ENCODE assay signal across 20 cellular contexts in the genomic region with DNA sequence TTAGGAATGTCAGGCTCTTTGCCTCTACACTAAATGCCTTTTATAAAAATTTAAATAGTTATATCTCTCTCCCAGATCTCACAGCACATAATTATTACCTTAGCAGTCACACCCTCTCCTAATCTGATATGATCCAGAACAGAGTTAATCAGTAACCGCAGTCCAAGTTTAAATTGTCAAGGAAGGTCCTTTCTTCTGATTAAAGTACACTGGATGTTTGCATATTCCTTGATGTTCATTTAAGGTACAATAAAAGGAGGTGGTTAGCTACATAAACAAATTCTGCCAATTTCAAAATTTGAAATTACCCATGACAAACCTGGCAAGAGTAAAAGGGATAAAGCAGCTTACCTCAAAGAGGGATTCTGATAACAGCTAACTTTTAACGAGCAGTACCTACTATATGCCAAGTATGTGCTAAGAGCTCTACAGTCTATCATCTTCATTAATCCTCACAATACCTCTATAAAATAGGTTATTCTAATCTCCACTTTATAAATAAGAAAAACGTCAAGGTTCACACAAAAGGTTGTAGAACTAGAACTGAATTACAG. TPM values are rescaled to one million over a fixed set of nuclear protein-coding genes. Genes with fewer than 3 reads are reported as not detected.
A peak's percentile ranks its signal among the peaks of the same experiment; 100 is the strongest.
DNase-seq lines count a peak whose midpoint lies in the region; ATAC-seq, FAIRE-seq and TF ChIP-seq lines count a peak whose summit lies in the region.
"Had no signal": no experiment of that assay in that cellular context is flagged by ENCODE, and none has a peak within 500 bp of the region (broad histone marks: within the 10 kb centered on the region; RNA-seq: fewer than 3 reads in every experiment).

No MANE protein-coding gene starts in this region.

- no peak for ATAC-seq in GM12878
- ATAC-seq: activated CD8-positive, alpha-beta memory T cell treated with anti-CD3 and anti-CD28 coated beads, Interleukin-2, amount 10 ng/mL, durations not matched to agents 7 days and 5 days; activated naive CD8-positive, alpha-beta T cell treated with anti-CD3 and anti-CD28 coated beads, Interleukin-2, amount 50 U/mL, for 24 hours; lower lobe of right lung; natural killer cell treated with Interleukin-12 subunit alpha and Interleukin-12 subunit beta and Interleukin-15 and Interleukin-18, amount 100 ng/mL, for 72 hours; Panc1 had no signal

- H3K4ac ChIP-seq in mesendoderm (ENCODE audit: low read depth, low read length), result no peak overlapping the region

- H4K20me1 ChIP-seq in GM12878 (ENCODE audit: control insufficient read depth, insufficient read depth), result no peaks in the 10 kb centered on the region

- CTCF ChIA-PET in HEK293 (lab: Yijun Ruan, JAX), result interaction anchor here (0.9 to 1.7 kb wide), 2 partner anchors 29 to 44 kb away, joined by 3 to 4 read pairs; no protein-coding TSS in a partner anchor
- CTCF ChIA-PET in GM12878 (lab: Yijun Ruan, JAX), result interaction anchor here (0.6 to 5.0 kb wide), 5 partner anchors 12 to 75 kb away, joined by 3 to 35 read pairs (median 21); no protein-coding TSS in a partner anchor

- peaks cover 84% of the 10 kb centered on the region for H3K79me2 ChIP-seq in GM12878 (ENCODE audit: control insufficient read depth, insufficient read depth, low read length)
- peaks cover 42% of the 10 kb centered on the region for H3K79me2 ChIP-seq in mesendoderm (ENCODE audit: control insufficient read depth, insufficient read depth, low read length)

- H3K18ac ChIP-seq in mesendoderm (ENCODE audit: low read length), result no peak overlapping the region

- TF ChIP-seq CTCF in 22Rv1 (IDR thresholded peaks at IDR 0.05), result no peak
- TF ChIP-seq CTCF in HEK293 (tag by site-specific recombination; IDR thresholded peaks at IDR 0.05), result no peak
- TF ChIP-seq CTCF in GM12878 (IDR thresholded peaks at IDR 0.05 in 2 of 3, conservative IDR thresholded peaks at IDR 0.05 in 1 of 3; ENCODE audit: control insufficient read depth in 2 of 3, extremely low read depth in 1 of 3, insufficient read depth in 1 of 3, low read depth in 3 of 3, low read length in 3 of 3), result no peak

- no peak overlapping the region for H2BK120ac ChIP-seq in mesendoderm (ENCODE audit: low read depth, low read length)

- no TSS peak for BruUV-seq in GM12878 (replicated peaks; lab: Mats Ljungman, UMichigan)

- no peak overlapping the region for H2AK5ac ChIP-seq in mesendoderm (ENCODE audit: low read length)

- TF ChIP-seq POLR2A in GM12878 (IDR thresholded peaks at IDR 0.05; ENCODE audit: low read depth, low read length), result no peak

- no peak overlapping the region for H2BK15ac ChIP-seq in mesendoderm (replicated peaks; ENCODE audit: low read depth)

- H3K9ac ChIP-seq in GM12878 (ENCODE audit: control insufficient read depth, insufficient read depth, low read length), result no peak overlapping the region
- H3K9ac ChIP-seq in mesendoderm (ENCODE audit: low read length), result no peak overlapping the region

- H3K4me1 ChIP-seq in HEK293 (ENCODE audit: control insufficient read depth, insufficient read depth, low read length) (peaks cover 16% of the 10 kb centered on the region), GM12878 (ENCODE audit: control insufficient read depth, insufficient read depth, low read length) (peaks cover 11% of the 10 kb centered on the region), mesendoderm (ENCODE audit: control insufficient read depth, low read depth, low read length) (peaks cover 11% of the 10 kb centered on the region)

- H3K27me3 ChIP-seq in GM12878 (replicated peaks in 1 of 2; ENCODE audit: control insufficient read depth in 2 of 2, insufficient read depth in 2 of 2, low read length in 1 of 2) (no peaks in the 10 kb centered on the region), mesendoderm (ENCODE audit: insufficient read depth, low read length, poor library complexity) (no peaks in the 10 kb centered on the region)
- H3K27me3 ChIP-seq: breast epithelium, tibial nerve had no signal

- H3K4me2 ChIP-seq in GM12878 (ENCODE audit: control insufficient read depth, insufficient read depth), result peak overlapping the region; percentile 26
- no peak overlapping the region for H3K4me2 ChIP-seq in mesendoderm (ENCODE audit: low read length)

- H4K5ac ChIP-seq in mesendoderm (ENCODE audit: low read length), result no peak overlapping the region

- SMC1A ChIA-PET in GM12878 (lab: Charles Lee; ENCODE audit: uncharacterized antibody, unreplicated experiment), result interaction anchor here (0.6 to 7.9 kb wide), 8 partner anchors 11 to 74 kb away, joined by 3 to 67 read pairs (median 4); no protein-coding TSS in a partner anchor

- H3K56ac ChIP-seq in mesendoderm (ENCODE audit: low read length), result no peak overlapping the region

- H3K9me3 ChIP-seq in HEK293 (ENCODE audit: control insufficient read depth, insufficient read depth, low read depth, low read length) (no peaks in the 10 kb centered on the region), GM12878 (replicated peaks; ENCODE audit: control insufficient read depth, insufficient read depth, low read length) (no peaks in the 10 kb centered on the region)
- H3K9me3 ChIP-seq: breast epithelium, lower lobe of right lung, tibial nerve had no signal

- peaks cover 3% of the 10 kb centered on the region for H3K79me1 ChIP-seq in mesendoderm (ENCODE audit: low read length)

- TF ChIP-seq EP300 in GM12878 (IDR thresholded peaks at IDR 0.05; ENCODE audit: borderline replicate concordance in 1 of 2, control insufficient read depth in 1 of 2, low read depth in 2 of 2, low read length in 2 of 2), result no peak

- H4K8ac ChIP-seq in mesendoderm (ENCODE audit: low read depth, low read length), result no peak overlapping the region

- H3K27ac ChIP-seq in 22Rv1 (peak overlapping the region; percentile 84), HEK293 (ENCODE audit: extremely low read depth, low read depth, low read length) (peak overlapping the region; percentile 66), GM12878 (ENCODE audit: control insufficient read depth, insufficient read depth) (no peak overlapping the region), mesendoderm (ENCODE audit: low read depth, low read length) (no peak overlapping the region)
- H3K27ac ChIP-seq: breast epithelium, lower lobe of right lung had no signal

- 79% methylated on average over 3 of the region's 3 CpGs for WGBS in GM12878 (ENCODE audit: insufficient coverage, insufficient replicate concordance, low lambda C conversion rate, missing lambda C conversion rate)
- WGBS in mesendoderm (ENCODE audit: extremely low coverage, insufficient coverage, low lambda C conversion rate), result no CpG with 5 or more reads among the region's 3 CpGs

- DNase-seq in GM12878 (ENCODE audit: low read depth, low spot score) (no peak), mesendoderm (peak; percentile 28), activated T-cell treated with anti-CD3 and anti-CD28 coated beads for 4 hours (no peak), medulla oblongata (ENCODE audit: extremely low spot score) (no peak), midbrain (lab: John Stamatoyannopoulos, UW) (no peak), NCI-H510A treated with DMSO at 0.1 percent for 48 hours (lab: John Stamatoyannopoulos, UW) (no peak)
- DNase-seq: ACHN; activated CD8-positive, alpha-beta memory T cell treated with anti-CD3 and anti-CD28 coated beads, Interleukin-2, amount 10 ng/mL, durations not matched to agents 7 days and 5 days; activated naive CD8-positive, alpha-beta T cell treated with anti-CD3 and anti-CD28 coated beads, Interleukin-2, amount 50 U/mL, for 24 hours; lower lobe of right lung; MV-4-11; NCI-H1930; stimulated activated naive CD4-positive, alpha-beta T cell treated with Interleukin-2 at 50 U/mL for 16 hours had no signal

- no peak overlapping the region for H3K23ac ChIP-seq in mesendoderm (ENCODE audit: low read length)

- H3K4me3 ChIP-seq in HEK293 (ENCODE audit: low read depth, low read length) (peak overlapping the region; percentile 11; the same call in 1 of the 2 replicates), GM12878 (no peak overlapping the region; the same call in 1 of the 2 replicates), mesendoderm (ENCODE audit: low read length) (no peak overlapping the region)
- H3K4me3 ChIP-seq: breast epithelium, lower lobe of right lung, tibial nerve had no signal

- POLR2A ChIA-PET in HEK293 (lab: Yijun Ruan, JAX), result no interaction called here
- POLR2A ChIA-PET in GM12878 (lab: Charles Lee), result interaction anchor here (0.8 to 1.0 kb wide), 3 partner anchors 10 to 29 kb away, joined by 3 to 4 read pairs (median 3); no protein-coding TSS in a partner anchor

- no peak for TF ChIP-seq RAD21 in GM12878 (IDR thresholded peaks at IDR 0.05; ENCODE audit: insufficient read depth, low read depth, low read length)

- intact Hi-C loops in GM12878 (cut with micrococcal nuclease; ENCODE audit: unreplicated experiment), result loop anchor here (10.0 kb wide), 1 partner anchor 357 kb away; the partner anchor contains the start of genes PDCD10 and SERPINI1

- FAIRE-seq in GM12878 (lab: Jason Lieb, UNC), result no peak
- FAIRE-seq: H1 had no signal

- RAD21 ChIA-PET in GM12878 (lab: Charles Lee; ENCODE audit: unreplicated experiment), result interaction anchor here (0.6 to 1.3 kb wide), 5 partner anchors 10 to 70 kb away, joined by 3 to 6 read pairs (median 3); no protein-coding TSS in a partner anchor

- H3K36me3 ChIP-seq in HEK293 (ENCODE audit: control insufficient read depth in 2 of 2, insufficient read depth in 1 of 2, low read length in 2 of 2), result no peaks in the 10 kb centered on the region
- H3K36me3 ChIP-seq in GM12878 (ENCODE audit: control insufficient read depth in 2 of 2, insufficient read depth in 2 of 2, low read length in 1 of 2), result no peaks in the 10 kb centered on the region
- H3K36me3 ChIP-seq in mesendoderm (ENCODE audit: control insufficient read depth, insufficient read depth, low read length), result no peaks in the 10 kb centered on the region
- H3K36me3 ChIP-seq: breast epithelium, lower lobe of right lung, tibial nerve had no signal

- no peak overlapping the region for H2BK5ac ChIP-seq in mesendoderm (ENCODE audit: low read length)

- in situ Hi-C loops in GM12878 (cut with MboI), result no loop called here

- H2AFZ ChIP-seq in GM12878 (ENCODE audit: control insufficient read depth, low read depth, low read length), result no peak overlapping the region

RNA-seq across cellular contexts. Expression of gene GOLIM4, which starts 4.3 kb away (rescaled TPM):
- 42.8 and 52.3 TPM in 2 replicates for total RNA-seq in GM12878 (2013; cell fraction: nucleolus; rRNA removed)
- total RNA-seq in GM12878 (2014; rRNA removed) (19.4 and 22.0 TPM in 2 replicates), GM12878 (2014; rRNA removed; fragmentation: Illumina TruSeq; extraction: Trizol) (25.2 and 26.2 TPM in 2 replicates), GM12878 (2021) (19.3 and 20.1 TPM in 2 replicates)
- polyA plus RNA-seq in GM12878 (2011; ENCODE audit: low read depth), result 6.4 TPM
- polyA plus RNA-seq in GM12878 (2011; rRNA removed) (11.7 and 12.9 TPM in 2 replicates), GM12878 (2014; fragmentation: Illumina TruSeq; extraction: Trizol) (24.2 and 24.6 TPM in 2 replicates), GM12878 (2014; fragmentation: Nextera tagmentation; extraction: Ambion mirVana) (10 to 100 TPM; 11.1 to 14.6 TPM), GM12878 (2014; rRNA removed) (14.4 TPM in 2 replicates), GM12878 (2016; fragmentation: Nextera tagmentation; extraction: Ambion mirVana) (10 to 100 TPM; 26.6 to 32.4 TPM)
- polyA plus RNA-seq in GM12878 (2011; cell fraction: cytosol; rRNA removed), result 9.0 and 12.2 TPM in 2 replicates
- 12.0 and 16.4 TPM in 2 replicates for polyA plus RNA-seq in GM12878 (2011; cell fraction: nucleus; rRNA removed)
- polyA plus RNA-seq in GM12878 (2012), result 9.6 and 12.5 TPM in 2 replicates
- polyA minus RNA-seq in GM12878 (2011; rRNA and poly(A)+ RNA removed), result 15.4 and 25.7 TPM in 2 replicates
- polyA minus RNA-seq in GM12878 (2011; cell fraction: cytosol; rRNA and poly(A)+ RNA removed), result 10.0 and 15.3 TPM in 2 replicates
- 12.0 and 26.5 TPM in 2 replicates for polyA minus RNA-seq in GM12878 (2011; cell fraction: nucleus; rRNA and poly(A)+ RNA removed)
- 29.3 TPM for polyA plus RNA-seq in mesendoderm (2013, experiment 1 of 2)
- 28.5 TPM for polyA plus RNA-seq in mesendoderm (2013, experiment 2 of 2)

Comparison
In these comparisons a context has a peak if more than half of its experiments do, and no peak if none do; other contexts are left out.
1. H3K27ac ChIP-seq: peak in 22Rv1 (single experiment) and HEK293 (single experiment); none in GM12878 (single experiment) and mesendoderm (single experiment).